Comparison of ENCODE assay signal across 17 cellular contexts in genomic region chr10:78966844-78967488, GRCh38.
DNase-seq lines count a peak whose midpoint lies in the region; ATAC-seq, FAIRE-seq and TF ChIP-seq lines count a peak whose summit lies in the region.
"Had no signal": no experiment of that assay in that cellular context is flagged by ENCODE, and none has a peak within 500 bp of the region (broad histone marks: within the 10 kb centered on the region; RNA-seq: fewer than 3 reads in every experiment).

No MANE protein-coding gene starts in this region.

- no peak for TF ChIP-seq RAD21 in A549 (conservative IDR thresholded peaks at IDR 0.05 in 1 of 2, IDR thresholded peaks at IDR 0.05 in 1 of 2)
- TF ChIP-seq RAD21 in H1 (IDR thresholded peaks at IDR 0.05 in 1 of 2, conservative IDR thresholded peaks at IDR 0.05 in 1 of 2; ENCODE audit: low read depth in 2 of 2, low read length in 2 of 2) = no peak

- no peak overlapping the region for H2AFZ ChIP-seq in H1 (ENCODE audit: low read length)
- no peak overlapping the region for H2AFZ ChIP-seq in neuronal stem cell (ENCODE audit: low read length)

- H3K27ac ChIP-seq in A549 (peak overlapping the region; percentile 81 to 90; a peak in 5 of 6 replicates), H1 (ENCODE audit: low read depth, low read length) (no peak overlapping the region), neuronal stem cell (replicated peaks; ENCODE audit: low read length) (no peak overlapping the region)
- no peak overlapping the region for H3K27ac ChIP-seq in BLaER1 treated with 17β-estradiol and CSF1 and Interleukin-3, amounts not matched to agents 10 nM and 100 nM

- no peaks in the 10 kb centered on the region for H3K36me3 Mint-ChIP-seq in activated CD8-positive, alpha-beta T cell treated with anti-CD3 and anti-CD28 coated beads, Interleukin-2, amount 10 ng/mL, durations not matched to agents 7 days and 5 days (ENCODE audit: low read depth)

- no peak overlapping the region for H4K5ac ChIP-seq in H1 (ENCODE audit: insufficient read length, low read depth, low read length)

- H2BK120ac ChIP-seq in H1 (replicated peaks; ENCODE audit: low read depth, low read length) = no peak overlapping the region
- H2BK120ac ChIP-seq in neuronal stem cell (ENCODE audit: low read depth, low read length) = no peak overlapping the region

- H3K4me2 ChIP-seq in A549 = no peak overlapping the region
- peak overlapping the region in 8 of 11 experiments; percentile 36 to 78 (median 59); a peak in 16 of 22 replicates for H3K4me2 ChIP-seq in BLaER1 treated with 17β-estradiol and CSF1 and Interleukin-3, amounts not matched to agents 10 nM and 100 nM
- no peak overlapping the region for H3K4me2 ChIP-seq in H1 (ENCODE audit: insufficient read depth in 1 of 2, low read depth in 2 of 2, low read length in 2 of 2)
- H3K4me2 ChIP-seq in neuronal stem cell (ENCODE audit: insufficient read depth, low read length, poor library complexity, severe bottlenecking) = no peak overlapping the region

- DNase-seq in A549 (ENCODE audit: low read depth in 1 of 2, low spot score in 1 of 2) (no peak), H1 (ENCODE audit: low read depth in 1 of 2, low spot score in 2 of 2) (no peak), neuronal stem cell (ENCODE audit: low spot score) (no peak), left lobe of liver (ENCODE audit: low spot score) (no peak), pons (ENCODE audit: low spot score) (no peak)
- DNase-seq in activated CD8-positive, alpha-beta T cell treated with anti-CD3 and anti-CD28 coated beads, Interleukin-2, amount 10 ng/mL, durations not matched to agents 7 days and 5 days = no peak
- DNase-seq: ACHN; HCEC 1CT; Karpas-422; NCI-H1436; NCI-H1930; NCI-H2171; NCI-H526; NK-92 treated with Interleukin-12 subunit alpha and Interleukin-12 subunit beta, amount 100 ng/mL, for 24 hours; SIG-M5 had no signal

- no peak overlapping the region for H3K4me3 ChIP-seq in A549
- no peak overlapping the region for H3K4me3 ChIP-seq in BLaER1 treated with 17β-estradiol and CSF1 and Interleukin-3, amounts not matched to agents 10 nM and 100 nM
- H3K4me3 ChIP-seq in H1 (ENCODE audit: extremely low read depth in 1 of 4, insufficient read depth in 2 of 4, low read depth in 3 of 4, low read length in 4 of 4) = no peak overlapping the region
- no peak overlapping the region for H3K4me3 ChIP-seq in neuronal stem cell (ENCODE audit: low read length in 2 of 2)

- H3K27me3 Mint-ChIP-seq in activated CD8-positive, alpha-beta T cell treated with anti-CD3 and anti-CD28 coated beads, Interleukin-2, amount 10 ng/mL, durations not matched to agents 7 days and 5 days (ENCODE audit: low read depth) = no peaks in the 10 kb centered on the region

- H3K36me3 ChIP-seq in BLaER1 treated with 17β-estradiol and CSF1 and Interleukin-3, amounts not matched to agents 10 nM and 100 nM = no peaks in the 10 kb centered on the region; a peak in 1 of 22 replicates
- H3K36me3 ChIP-seq in H1 (ENCODE audit: control insufficient read depth in 2 of 4, insufficient read depth in 4 of 4, low read length in 3 of 4) (no peaks in the 10 kb centered on the region), neuronal stem cell (replicated peaks in 1 of 2; ENCODE audit: control insufficient read depth in 2 of 2, insufficient read depth in 2 of 2, low read length in 2 of 2) (no peaks in the 10 kb centered on the region)

- no peak for TF ChIP-seq POLR2A in A549 (IDR thresholded peaks at IDR 0.05; ENCODE audit: low read length)
- TF ChIP-seq POLR2A in H1 (IDR thresholded peaks at IDR 0.05; ENCODE audit: control extremely low read depth in 1 of 2, low read depth in 2 of 2, low read length in 2 of 2) = no peak

- no peak overlapping the region for H3K9ac ChIP-seq in BLaER1 treated with 17β-estradiol and CSF1 and Interleukin-3, amounts not matched to agents 10 nM and 100 nM
- H3K9ac ChIP-seq in H1 (replicated peaks in 1 of 4; ENCODE audit: extremely low read depth in 1 of 4, low read depth in 3 of 4, low read length in 3 of 4) (no peak overlapping the region), neuronal stem cell (ENCODE audit: low read depth, low read length, poor library complexity) (no peak overlapping the region)

- H4K91ac ChIP-seq in H1 (replicated peaks; ENCODE audit: insufficient read length, low read length) = peak overlapping the region; percentile 54
- H4K91ac ChIP-seq in neuronal stem cell (ENCODE audit: low read depth, low read length, poor library complexity) = no peak overlapping the region

- H2BK20ac ChIP-seq in H1 (ENCODE audit: low read length) = 0 out of 2 replicates have a peak overlapping the region, but pooled peaks have one; percentile 80

- H3K4ac ChIP-seq in H1 (replicated peaks; ENCODE audit: insufficient read length, low read depth, low read length) = no peak overlapping the region
- peak overlapping the region; percentile 90 for H3K4ac ChIP-seq in neuronal stem cell (ENCODE audit: low read length)

- WGBS in A549 (ENCODE audit: missing lambda C conversion rate) = 88% methylated on average over 7 of the region's 8 CpGs
- WGBS in H1 (ENCODE audit: extremely low coverage in 1 of 2, insufficient coverage in 1 of 2, insufficient read length in 1 of 2, insufficient replicate concordance in 2 of 2, low coverage in 1 of 2, low lambda C conversion rate in 2 of 2, missing lambda C conversion rate in 1 of 2), 2 experiments = 93% methylated on average over 8 of the region's 8 CpGs; no CpG with 5 or more reads in 1 of the 2 experiments
- no CpG with 5 or more reads among the region's 8 CpGs for WGBS in neuronal stem cell (ENCODE audit: extremely low coverage in 2 of 2, insufficient read length in 2 of 2, insufficient replicate concordance in 1 of 2), 2 donors

- no peaks in the 10 kb centered on the region for H3K9me3 Mint-ChIP-seq in activated CD8-positive, alpha-beta T cell treated with anti-CD3 and anti-CD28 coated beads, Interleukin-2, amount 10 ng/mL, durations not matched to agents 7 days and 5 days (ENCODE audit: insufficient read depth)

- H3K9me3 ChIP-seq in A549 = no peaks in the 10 kb centered on the region
- no peaks in the 10 kb centered on the region for H3K9me3 ChIP-seq in BLaER1 treated with 17β-estradiol and CSF1 and Interleukin-3, amounts not matched to agents 10 nM and 100 nM (replicated peaks in 1 of 11)
- no peaks in the 10 kb centered on the region for H3K9me3 ChIP-seq in H1 (ENCODE audit: insufficient read depth in 2 of 2, low read depth in 1 of 2, low read length in 1 of 2)
- H3K9me3 ChIP-seq in neuronal stem cell (replicated peaks in 1 of 2; ENCODE audit: control insufficient read depth in 2 of 2, insufficient read depth in 1 of 2, low read depth in 1 of 2, low read length in 2 of 2) = no peaks in the 10 kb centered on the region

- no peak overlapping the region for H3K4me3 Mint-ChIP-seq in activated CD8-positive, alpha-beta T cell treated with anti-CD3 and anti-CD28 coated beads, Interleukin-2, amount 10 ng/mL, durations not matched to agents 7 days and 5 days

- peak overlapping the region; percentile 55; the same call in 1 of the 2 replicates for H2BK5ac ChIP-seq in H1 (ENCODE audit: low read depth, low read length)
- H2BK5ac ChIP-seq in neuronal stem cell (ENCODE audit: low read length) = no peak overlapping the region

- H3K18ac ChIP-seq in H1 (ENCODE audit: extremely low read depth, low read length) = no peak overlapping the region
- H3K18ac ChIP-seq in neuronal stem cell (ENCODE audit: low read length) = peak overlapping the region; percentile 90

- no peak for TF ChIP-seq CTCF in A549 (IDR thresholded peaks at IDR 0.05)
- no peak for TF ChIP-seq CTCF in H1 (IDR thresholded peaks at IDR 0.05; ENCODE audit: control extremely low read depth in 1 of 3, insufficient read depth in 1 of 3, low read depth in 1 of 3, low read length in 3 of 3)

- peak overlapping the region; percentile 43 for H3K14ac ChIP-seq in H1 (ENCODE audit: insufficient read length)
- H3K14ac ChIP-seq in neuronal stem cell (ENCODE audit: low read length) = peak overlapping the region; percentile 58

- no peak overlapping the region for H3K27ac Mint-ChIP-seq in activated CD8-positive, alpha-beta T cell treated with anti-CD3 and anti-CD28 coated beads, Interleukin-2, amount 10 ng/mL, durations not matched to agents 7 days and 5 days

- POLR2A ChIA-PET in A549 (lab: Yijun Ruan, JAX) = no interaction called here
- POLR2A ChIA-PET in H1 (lab: Charles Lee; ENCODE audit: partially characterized antibody) = interaction anchor here (0.8 kb wide), 1 partner anchor 99 kb away, joined by 3 read pairs; no protein-coding TSS in a partner anchor
- POLR2A ChIA-PET in activated CD8-positive, alpha-beta T cell treated with anti-CD3 and anti-CD28 coated beads, Interleukin-2, amount 10 ng/mL, durations not matched to agents 7 days and 5 days (lab: Charles Lee) = no interaction called here

- H3K79me1 ChIP-seq in H1 (ENCODE audit: low read depth, low read length) = no peaks in the 10 kb centered on the region; the same call in 1 of the 2 replicates
- H3K79me1 ChIP-seq in neuronal stem cell (ENCODE audit: low read depth, low read length) = no peaks in the 10 kb centered on the region

- no peak overlapping the region; the same call in 1 of the 2 replicates for H4K8ac ChIP-seq in H1 (ENCODE audit: extremely low read depth, insufficient read depth, low read length)
- peak overlapping the region; percentile 66 for H4K8ac ChIP-seq in neuronal stem cell (ENCODE audit: low read depth, low read length)

- H2AK5ac ChIP-seq in H1 (ENCODE audit: low read depth, low read length) (0 out of 2 replicates have a peak overlapping the region, but pooled peaks have one; percentile 79), neuronal stem cell (ENCODE audit: low read depth, low read length) (peak overlapping the region; percentile 99)

- peak overlapping the region; percentile 92; the same call in 1 of the 2 replicates for H2BK15ac ChIP-seq in H1 (ENCODE audit: low read length)
- peak overlapping the region; percentile 96 for H2BK15ac ChIP-seq in neuronal stem cell (ENCODE audit: low read length)

- no peaks in the 10 kb centered on the region for H3K79me2 ChIP-seq in H1 (ENCODE audit: control insufficient read depth in 1 of 2, insufficient read depth in 2 of 2, low read length in 2 of 2)

- CTCF ChIA-PET in A549 (lab: Yijun Ruan, JAX) (interaction anchor here (2.2 to 4.5 kb wide), 3 partner anchors 8 to 920 kb away, joined by 11 to 18 read pairs (median 12); no protein-coding TSS in a partner anchor), H1 (lab: Charles Lee; ENCODE audit: partially characterized antibody) (interaction anchor here (0.5 to 2.5 kb wide), 10 partner anchors 8 to 1337 kb away, joined by 3 to 7 read pairs (median 3); no protein-coding TSS in a partner anchor)
- CTCF ChIA-PET in activated CD8-positive, alpha-beta T cell treated with anti-CD3 and anti-CD28 coated beads, Interleukin-2, amount 10 ng/mL, durations not matched to agents 7 days and 5 days (lab: Charles Lee) = interaction anchor here (1.1 kb wide), 1 partner anchor 85 kb away, joined by 3 read pairs; no protein-coding TSS in a partner anchor

- no peaks in the 10 kb centered on the region for H3K4me1 Mint-ChIP-seq in activated CD8-positive, alpha-beta T cell treated with anti-CD3 and anti-CD28 coated beads, Interleukin-2, amount 10 ng/mL, durations not matched to agents 7 days and 5 days (ENCODE audit: low read depth)

- no peak overlapping the region for H3K56ac ChIP-seq in H1 (replicated peaks; ENCODE audit: insufficient read length, low read depth, low read length)

- H3K23me2 ChIP-seq in H1 (ENCODE audit: low read depth, low read length) = no peaks in the 10 kb centered on the region

- H2BK12ac ChIP-seq in H1 (ENCODE audit: low read depth, low read length) = peak overlapping the region; percentile 87; the same call in 1 of the 2 replicates
- H2BK12ac ChIP-seq in neuronal stem cell (ENCODE audit: low read length) = peak overlapping the region; percentile 69

- H3K23ac ChIP-seq in H1 (ENCODE audit: insufficient read length) (no peak overlapping the region), neuronal stem cell (ENCODE audit: low read depth, low read length, poor library complexity) (no peak overlapping the region)

- peaks cover 0 to 44% (median 23%) of the 10 kb centered on the region in 11 experiments; a peak in 13 of 22 replicates for H4K20me1 ChIP-seq in BLaER1 treated with 17β-estradiol and CSF1 and Interleukin-3, amounts not matched to agents 10 nM and 100 nM
- no peaks in the 10 kb centered on the region for H4K20me1 ChIP-seq in H1 (replicated peaks in 1 of 2; ENCODE audit: control insufficient read depth in 1 of 2, insufficient read depth in 2 of 2, low read length in 2 of 2)

- no peak for FAIRE-seq in A549 (lab: Jason Lieb, UNC)
- no peak for FAIRE-seq in H1 (lab: Jason Lieb, UNC)
- FAIRE-seq: G401.6 had no signal

- H3K4me1 ChIP-seq in A549 (peaks cover 48% of the 10 kb centered on the region), H1 (replicated peaks in 1 of 4; ENCODE audit: control insufficient read depth in 3 of 4, insufficient read depth in 4 of 4, low read length in 3 of 4) (peaks cover 6 to 23% (median 17%) of the 10 kb centered on the region in 4 experiments), neuronal stem cell (ENCODE audit: control insufficient read depth in 2 of 2, insufficient read depth in 1 of 2, low read depth in 1 of 2, low read length in 2 of 2) (peaks cover 26 to 35% of the 10 kb centered on the region in 2 donors)
- H3K4me1 ChIP-seq in BLaER1 treated with 17β-estradiol and CSF1 and Interleukin-3, amounts not matched to agents 10 nM and 100 nM = peaks cover 10 to 44% (median 27%) of the 10 kb centered on the region in 10 experiments

- peaks cover 13 to 41% (median 25%) of the 10 kb centered on the region in 11 experiments; a peak in 19 of 22 replicates for H3K27me3 ChIP-seq in BLaER1 treated with 17β-estradiol and CSF1 and Interleukin-3, amounts not matched to agents 10 nM and 100 nM
- H3K27me3 ChIP-seq in H1 (replicated peaks in 1 of 4; ENCODE audit: control insufficient read depth in 3 of 4, extremely low read depth in 1 of 4, insufficient read depth in 3 of 4, low read length in 3 of 4) (peaks cover 0 to 6% (median 1%) of the 10 kb centered on the region in 4 experiments; a peak in 2 of 7 replicates), neuronal stem cell (ENCODE audit: control insufficient read depth in 3 of 3, insufficient read depth in 3 of 3, low read depth in 1 of 3, low read length in 3 of 3) (no peaks in the 10 kb centered on the region)

- ATAC-seq in A549 (no peak), left lobe of liver (no peak)
- no peak for ATAC-seq in activated CD8-positive, alpha-beta T cell treated with anti-CD3 and anti-CD28 coated beads, Interleukin-2, amount 10 ng/mL, durations not matched to agents 7 days and 5 days

- TF ChIP-seq EP300 in A549 (IDR thresholded peaks at IDR 0.05) (no peak), H1 (IDR thresholded peaks at IDR 0.05; ENCODE audit: borderline replicate concordance in 1 of 2, low read depth in 2 of 2, low read length in 2 of 2) (no peak)

Comparison
In these comparisons a context has a peak if more than half of its experiments do, and no peak if none do; other contexts are left out.
1. H3K27ac ChIP-seq: peak in A549 (2 of 2); none in BLaER1 treated with 17β-estradiol and CSF1 and Interleukin-3, amounts not matched to agents 10 nM and 100 nM (0 of 11), H1 (single experiment) and neuronal stem cell (single experiment).
2. H3K4me2 ChIP-seq: peak in BLaER1 treated with 17β-estradiol and CSF1 and Interleukin-3, amounts not matched to agents 10 nM and 100 nM (8 of 11); none in A549 (single experiment), H1 (0 of 2) and neuronal stem cell (single experiment).